ENCODE assay signal across 13 cellular contexts in the genomic region with DNA sequence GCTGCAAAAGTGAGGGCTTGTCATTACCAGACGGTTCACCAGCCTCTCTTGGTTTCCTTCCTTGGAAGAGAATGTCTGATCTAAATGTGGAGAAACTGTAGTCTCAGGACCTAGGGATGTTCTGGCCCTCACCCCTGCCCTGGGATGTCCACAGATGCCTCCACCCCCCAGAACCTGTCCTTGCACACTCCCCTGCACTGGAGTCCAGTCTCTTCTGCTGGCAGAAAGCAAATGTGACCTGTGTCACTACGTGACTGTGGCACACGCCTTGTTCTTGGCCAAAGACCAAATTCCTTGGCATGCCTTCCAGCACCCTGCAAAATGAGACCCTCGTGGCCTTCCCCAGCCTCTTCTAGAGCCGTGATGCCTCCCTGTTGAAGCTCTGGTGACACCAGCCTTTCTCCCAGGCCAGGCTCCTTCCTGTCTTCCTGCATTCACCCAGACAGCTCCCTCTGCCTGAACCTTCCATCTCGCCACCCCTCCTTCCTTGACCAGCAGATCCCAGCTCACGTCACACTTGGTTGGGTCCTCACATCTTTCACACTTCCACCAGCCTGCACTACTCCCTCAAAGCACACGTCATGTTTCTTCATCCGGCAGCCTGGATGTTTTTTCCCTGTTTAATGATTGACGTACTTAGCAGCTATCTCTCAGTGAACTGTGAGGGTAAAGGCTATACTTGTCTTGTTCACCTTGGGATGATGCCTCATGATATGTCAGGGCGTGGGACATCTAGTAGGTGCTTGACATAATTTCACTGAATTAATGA. TPM values are rescaled to one million over a fixed set of nuclear protein-coding genes. Genes with fewer than 3 reads are reported as not detected.
DNase-seq lines count a peak whose midpoint lies in the region; ATAC-seq and TF ChIP-seq lines count a peak whose summit lies in the region.
"Had no signal": no experiment of that assay in that cellular context is flagged by ENCODE, and none has a peak within 500 bp of the region (broad histone marks: within the 10 kb centered on the region; RNA-seq: fewer than 3 reads in every experiment).

No MANE protein-coding gene starts in this region.

- H3K27ac Mint-ChIP-seq in activated CD4-positive, alpha-beta T cell treated with anti-CD3 and anti-CD28 coated beads, Interleukin-2, amount 10 ng/mL, durations not matched to agents 24 days and 14 days, result peak overlapping the region; percentile 3
- H3K27ac Mint-ChIP-seq in activated CD8-positive, alpha-beta T cell treated with anti-CD3 and anti-CD28 coated beads, Interleukin-2, amount 10 ng/mL, durations not matched to agents 7 days and 5 days, result peak overlapping the region; percentile 1
- peak overlapping the region; percentile 34 for H3K27ac Mint-ChIP-seq in stimulated activated memory B cell treated with anti-CD40 and anti-IgM and Interleukin-4, amounts not matched to agents 10 μg/mL and 1 μg/mL and 100 μg/mL, for 72 hours

- CTCF ChIA-PET in activated CD8-positive, alpha-beta T cell treated with anti-CD3 and anti-CD28 coated beads, Interleukin-2, amount 10 ng/mL, durations not matched to agents 7 days and 5 days (lab: Charles Lee), result interaction anchor here (1.2 kb wide), 1 partner anchor 77 kb away, joined by 4 read pairs; no protein-coding TSS in a partner anchor

- no peak overlapping the region for H3K4me3 Mint-ChIP-seq in activated CD4-positive, alpha-beta T cell treated with anti-CD3 and anti-CD28 coated beads, Interleukin-2, amount 10 ng/mL, durations not matched to agents 24 days and 14 days
- no peak overlapping the region for H3K4me3 Mint-ChIP-seq in activated CD8-positive, alpha-beta T cell treated with anti-CD3 and anti-CD28 coated beads, Interleukin-2, amount 10 ng/mL, durations not matched to agents 7 days and 5 days
- H3K4me3 Mint-ChIP-seq in stimulated activated memory B cell treated with anti-CD40 and anti-IgM and Interleukin-4, amounts not matched to agents 10 μg/mL and 1 μg/mL and 100 μg/mL, for 72 hours, result no peak overlapping the region

- intact Hi-C loops in activated CD4-positive, alpha-beta T cell treated with anti-CD3 and anti-CD28 coated beads, Interleukin-2, amount 10 ng/mL, durations not matched to agents 24 days and 14 days (cut with micrococcal nuclease), result no loop called here
- intact Hi-C loops in left ventricle myocardium inferior (cut with micrococcal nuclease), result loop anchor here (10.0 kb wide), 1 partner anchor 77 kb away; the partner anchor contains the start of gene SEPHS2

- H3K4me1 Mint-ChIP-seq in activated CD4-positive, alpha-beta T cell treated with anti-CD3 and anti-CD28 coated beads, Interleukin-2, amount 10 ng/mL, durations not matched to agents 24 days and 14 days, result peaks cover 12% of the 10 kb centered on the region
- peaks cover 34% of the 10 kb centered on the region for H3K4me1 Mint-ChIP-seq in activated CD8-positive, alpha-beta T cell treated with anti-CD3 and anti-CD28 coated beads, Interleukin-2, amount 10 ng/mL, durations not matched to agents 7 days and 5 days (ENCODE audit: low read depth)
- peaks cover 14% of the 10 kb centered on the region for H3K4me1 Mint-ChIP-seq in stimulated activated memory B cell treated with anti-CD40 and anti-IgM and Interleukin-4, amounts not matched to agents 10 μg/mL and 1 μg/mL and 100 μg/mL, for 72 hours

- H3K36me3 Mint-ChIP-seq in activated CD4-positive, alpha-beta T cell treated with anti-CD3 and anti-CD28 coated beads, Interleukin-2, amount 10 ng/mL, durations not matched to agents 24 days and 14 days (ENCODE audit: low read depth), result peaks cover 40% of the 10 kb centered on the region
- H3K36me3 Mint-ChIP-seq in activated CD8-positive, alpha-beta T cell treated with anti-CD3 and anti-CD28 coated beads, Interleukin-2, amount 10 ng/mL, durations not matched to agents 7 days and 5 days (ENCODE audit: low read depth), result peaks cover 52% of the 10 kb centered on the region
- peaks cover 53% of the 10 kb centered on the region for H3K36me3 Mint-ChIP-seq in stimulated activated memory B cell treated with anti-CD40 and anti-IgM and Interleukin-4, amounts not matched to agents 10 μg/mL and 1 μg/mL and 100 μg/mL, for 72 hours

- TF ChIP-seq CTCF in left ventricle myocardium inferior (IDR thresholded peaks at IDR 0.05; ENCODE audit: borderline replicate concordance), result no peak

- no peaks in the 10 kb centered on the region for H3K27me3 Mint-ChIP-seq in activated CD4-positive, alpha-beta T cell treated with anti-CD3 and anti-CD28 coated beads, Interleukin-2, amount 10 ng/mL, durations not matched to agents 24 days and 14 days
- H3K27me3 Mint-ChIP-seq in activated CD8-positive, alpha-beta T cell treated with anti-CD3 and anti-CD28 coated beads, Interleukin-2, amount 10 ng/mL, durations not matched to agents 7 days and 5 days (ENCODE audit: low read depth), result no peaks in the 10 kb centered on the region
- no peaks in the 10 kb centered on the region for H3K27me3 Mint-ChIP-seq in stimulated activated memory B cell treated with anti-CD40 and anti-IgM and Interleukin-4, amounts not matched to agents 10 μg/mL and 1 μg/mL and 100 μg/mL, for 72 hours
- H3K27me3 Mint-ChIP-seq: naive B cell had no signal

- no peaks in the 10 kb centered on the region for H3K9me3 Mint-ChIP-seq in activated CD4-positive, alpha-beta T cell treated with anti-CD3 and anti-CD28 coated beads, Interleukin-2, amount 10 ng/mL, durations not matched to agents 24 days and 14 days
- H3K9me3 Mint-ChIP-seq in activated CD8-positive, alpha-beta T cell treated with anti-CD3 and anti-CD28 coated beads, Interleukin-2, amount 10 ng/mL, durations not matched to agents 7 days and 5 days (ENCODE audit: insufficient read depth), result no peaks in the 10 kb centered on the region
- H3K9me3 Mint-ChIP-seq in stimulated activated memory B cell treated with anti-CD40 and anti-IgM and Interleukin-4, amounts not matched to agents 10 μg/mL and 1 μg/mL and 100 μg/mL, for 72 hours, result no peaks in the 10 kb centered on the region
- H3K9me3 Mint-ChIP-seq: naive B cell had no signal

- no peak for DNase-seq in activated CD4-positive, alpha-beta T cell treated with anti-CD3 and anti-CD28 coated beads, Interleukin-2, amount 10 ng/mL, durations not matched to agents 24 days and 14 days
- DNase-seq in activated CD4-positive, alpha-beta T cell treated with anti-CD3 and anti-CD28 coated beads, Interleukin-2, amount 50 U/mL, for 4 hours, result no peak
- DNase-seq in activated CD8-positive, alpha-beta T cell treated with anti-CD3 and anti-CD28 coated beads, Interleukin-2, amount 10 ng/mL, durations not matched to agents 7 days and 5 days, result no peak
- DNase-seq in kidney glomerular epithelial cell (lab: John Stamatoyannopoulos, UW) (peak; percentile 90), NCI-H748 (lab: John Stamatoyannopoulos, UW; ENCODE audit: unreplicated experiment) (no peak), left ventricle myocardium inferior (no peak)
- DNase-seq: activated CD4-positive, alpha-beta T cell treated with anti-CD3 and anti-CD28 coated beads for 48 hours; cortex of kidney; naive B cell; NCI-H2107; stimulated activated CD4-positive, alpha-beta T cell treated with anti-CD3 and anti-CD28 coated beads, Interleukin-15, amount 100 ng/mL, for 24 hours had no signal

- H3K9me3 ChIP-seq in left ventricle myocardium inferior (replicated peaks), result no peaks in the 10 kb centered on the region

- H3K4me1 ChIP-seq in left ventricle myocardium inferior, result peaks cover 36% of the 10 kb centered on the region

- ATAC-seq in activated CD8-positive, alpha-beta T cell treated with anti-CD3 and anti-CD28 coated beads, Interleukin-2, amount 10 ng/mL, durations not matched to agents 7 days and 5 days, result no peak
- ATAC-seq in stimulated activated memory B cell treated with anti-CD40 and anti-IgM and Interleukin-4, amounts not matched to agents 10 μg/mL and 1 μg/mL and 100 μg/mL, for 72 hours, result no peak
- no peak for ATAC-seq in GM18870 (IDR thresholded peaks at IDR 0.05; ENCODE audit: unreplicated experiment)

- H3K27ac ChIP-seq in left ventricle myocardium inferior (replicated peaks), result no peak overlapping the region

- no peak overlapping the region for H3K4me3 ChIP-seq in left ventricle myocardium inferior

- H3K36me3 ChIP-seq in left ventricle myocardium inferior, result peaks cover 10% of the 10 kb centered on the region

- POLR2A ChIA-PET in activated CD8-positive, alpha-beta T cell treated with anti-CD3 and anti-CD28 coated beads, Interleukin-2, amount 10 ng/mL, durations not matched to agents 7 days and 5 days (lab: Charles Lee), result interaction anchor here (1.0 to 1.7 kb wide), 4 partner anchors 13 to 41 kb away, joined by 3 to 5 read pairs (median 4); no protein-coding TSS in a partner anchor

- no peaks in the 10 kb centered on the region for H3K27me3 ChIP-seq in left ventricle myocardium inferior (ENCODE audit: low read depth)

RNA-seq across cellular contexts. Expression of gene ZNF768, which starts 4.3 kb away (rescaled TPM):
- 12.9 and 14.8 TPM in 2 replicates for total RNA-seq in activated CD4-positive, alpha-beta T cell treated with anti-CD3 and anti-CD28 coated beads, Interleukin-2, amount 10 ng/mL, durations not matched to agents 24 days and 14 days
- 1 to 10 TPM; 6.7 to 7.0 TPM for total RNA-seq in activated CD8-positive, alpha-beta T cell treated with anti-CD3 and anti-CD28 coated beads, Interleukin-2, amount 10 ng/mL, durations not matched to agents 7 days and 5 days
- total RNA-seq in left ventricle myocardium inferior, result 61.1 TPM

RNA-seq across cellular contexts. Expression of gene ZNF747, which starts 12.6 kb away (rescaled TPM):
- 10.5 and 13.6 TPM in 2 replicates for total RNA-seq in activated CD4-positive, alpha-beta T cell treated with anti-CD3 and anti-CD28 coated beads, Interleukin-2, amount 10 ng/mL, durations not matched to agents 24 days and 14 days
- 10 to 100 TPM in 1 of 2 experiments, 1 to 10 TPM in 1; 8.9 to 10.8 TPM for total RNA-seq in activated CD8-positive, alpha-beta T cell treated with anti-CD3 and anti-CD28 coated beads, Interleukin-2, amount 10 ng/mL, durations not matched to agents 7 days and 5 days
- total RNA-seq in left ventricle myocardium inferior, result 8.9 TPM

RNA-seq across cellular contexts. Expression of gene ZNF764, which starts 36.1 kb away (rescaled TPM):
- total RNA-seq in activated CD4-positive, alpha-beta T cell treated with anti-CD3 and anti-CD28 coated beads, Interleukin-2, amount 10 ng/mL, durations not matched to agents 24 days and 14 days, result 13.9 and 14.9 TPM in 2 replicates
- 10 to 100 TPM; 15.2 to 15.4 TPM for total RNA-seq in activated CD8-positive, alpha-beta T cell treated with anti-CD3 and anti-CD28 coated beads, Interleukin-2, amount 10 ng/mL, durations not matched to agents 7 days and 5 days
- total RNA-seq in left ventricle myocardium inferior, result 8.9 TPM

RNA-seq across cellular contexts. Expression of gene ZNF688, which starts 49.5 kb away (rescaled TPM):
- total RNA-seq in activated CD4-positive, alpha-beta T cell treated with anti-CD3 and anti-CD28 coated beads, Interleukin-2, amount 10 ng/mL, durations not matched to agents 24 days and 14 days, result 6.6 and 8.0 TPM in 2 replicates
- 10 to 100 TPM; 12.5 to 13.4 TPM for total RNA-seq in activated CD8-positive, alpha-beta T cell treated with anti-CD3 and anti-CD28 coated beads, Interleukin-2, amount 10 ng/mL, durations not matched to agents 7 days and 5 days
- 10.8 TPM for total RNA-seq in left ventricle myocardium inferior

RNA-seq across cellular contexts. Expression of gene ITGAL, which starts 49.5 kb away (rescaled TPM):
- 264 and 267 TPM in 2 replicates for total RNA-seq in activated CD4-positive, alpha-beta T cell treated with anti-CD3 and anti-CD28 coated beads, Interleukin-2, amount 10 ng/mL, durations not matched to agents 24 days and 14 days
- total RNA-seq in activated CD8-positive, alpha-beta T cell treated with anti-CD3 and anti-CD28 coated beads, Interleukin-2, amount 10 ng/mL, durations not matched to agents 7 days and 5 days, result 100 to 1,000 TPM; 458 to 471 TPM
- 2.4 TPM for total RNA-seq in left ventricle myocardium inferior
